Comparison of ENCODE assay signal across 14 cellular contexts in genomic region chr20:47788741-47789080, GRCh38. TPM values are rescaled to one million over a fixed set of nuclear protein-coding genes. Genes with fewer than 3 reads are reported as not detected.
DNase-seq lines count a peak whose midpoint lies in the region; ATAC-seq, FAIRE-seq and TF ChIP-seq lines count a peak whose summit lies in the region.
"Had no signal": no experiment of that assay in that cellular context is flagged by ENCODE, and none has a peak within 500 bp of the region (broad histone marks: within the 10 kb centered on the region; RNA-seq: fewer than 3 reads in every experiment).

No MANE protein-coding gene starts in this region.

- H3K36me3 Mint-ChIP-seq in neural crest cell (ENCODE audit: low read depth) (no peaks in the 10 kb centered on the region), T-helper 17 cell (ENCODE audit: low read depth) (peaks cover 6% of the 10 kb centered on the region)

- CTCF ChIA-PET in RWPE1 (lab: Yijun Ruan, JAX): interaction anchor here (0.9 kb wide), 1 partner anchor 400 kb away, joined by 3 read pairs; no protein-coding TSS in a partner anchor

- ATAC-seq in T-helper 17 cell: no peak
- ATAC-seq: A549 had no signal

- H3K4me1 Mint-ChIP-seq in neural crest cell (peaks cover 66% of the 10 kb centered on the region), T-helper 17 cell (peaks cover 12% of the 10 kb centered on the region)

- no peaks in the 10 kb centered on the region for H3K27me3 ChIP-seq in vagina
- H3K27me3 ChIP-seq: BE2C had no signal

- H3K36me3 ChIP-seq in kidney (ENCODE audit: control insufficient read depth in 1 of 2, insufficient read depth in 2 of 2, low read length in 2 of 2) (no peaks in the 10 kb centered on the region), vagina (no peaks in the 10 kb centered on the region)
- H3K36me3 ChIP-seq: BE2C had no signal

- H3K9me3 ChIP-seq in kidney (ENCODE audit: control insufficient read depth in 1 of 2, low read length in 2 of 2): no peaks in the 10 kb centered on the region
- no peaks in the 10 kb centered on the region for H3K9me3 ChIP-seq in vagina
- no peaks in the 10 kb centered on the region for H3K9me3 ChIP-seq in T-helper 17 cell (ENCODE audit: control insufficient read depth, low read length, poor library complexity, severe bottlenecking)
- H3K9me3 ChIP-seq: A549, BE2C had no signal

- POLR2A ChIA-PET in RWPE1 (lab: Yijun Ruan, JAX; ENCODE audit: low non-redundant PET): no interaction called here

- no peak overlapping the region for H3K9ac ChIP-seq in kidney (ENCODE audit: low read length in 2 of 2)

- no peak overlapping the region for H3K4me3 ChIP-seq in kidney (ENCODE audit: low read length in 2 of 2)
- no peak overlapping the region for H3K4me3 ChIP-seq in vagina
- H3K4me3 ChIP-seq: A549 had no signal

- H3K27ac Mint-ChIP-seq in neural crest cell (ENCODE audit: unreplicated experiment) (peak overlapping the region; percentile 2), T-helper 17 cell (no peak overlapping the region)

- H3K4me3 Mint-ChIP-seq in neural crest cell: peak overlapping the region; percentile 69
- H3K4me3 Mint-ChIP-seq in T-helper 17 cell: no peak overlapping the region

- no peaks in the 10 kb centered on the region for H3K9me3 Mint-ChIP-seq in neural crest cell
- H3K9me3 Mint-ChIP-seq: CD4-positive, alpha-beta memory T cell had no signal

- H3K27me3 Mint-ChIP-seq in neural crest cell (ENCODE audit: low read depth) (peaks cover 21% of the 10 kb centered on the region), T-helper 17 cell (peaks cover 63% of the 10 kb centered on the region)

- no peak for TF ChIP-seq POLR2A in vagina (IDR thresholded peaks at IDR 0.05)

- H3K27ac ChIP-seq in RWPE1: peak overlapping the region; percentile 98
- H3K27ac ChIP-seq in kidney (ENCODE audit: low read depth in 2 of 2, low read length in 2 of 2): no peak overlapping the region
- H3K27ac ChIP-seq in vagina: peak overlapping the region; percentile 53
- H3K27ac ChIP-seq: A549, C4-2B had no signal

- TF ChIP-seq CTCF in RWPE1 (conservative IDR thresholded peaks at IDR 0.05; ENCODE audit: low read depth) (no peak), kidney (IDR thresholded peaks at IDR 0.05; ENCODE audit: borderline replicate concordance, extremely low read depth, insufficient read depth) (no peak), neural crest cell (conservative IDR thresholded peaks at IDR 0.05) (no peak), vagina (IDR thresholded peaks at IDR 0.05) (no peak)

- FAIRE-seq in kidney (lab: Jason Lieb, UNC): no peak
- FAIRE-seq: A549, G401.6, GM12891 had no signal

- DNase-seq in RWPE1 (ENCODE audit: low spot score) (no peak), kidney (peak; percentile 59), neural crest cell (ENCODE audit: low read depth, low spot score) (no peak), vagina (ENCODE audit: extremely low spot score in 2 of 2) (no peak), hippocampal formation (lab: John Stamatoyannopoulos, UW) (no peak), amygdala (lab: John Stamatoyannopoulos, UW) (no peak), T-helper 17 cell (no peak)
- DNase-seq: BE2C; CD4-positive, alpha-beta memory T cell; HCEC 1CT had no signal

- H3K4me1 ChIP-seq in kidney (ENCODE audit: control insufficient read depth in 1 of 2, insufficient read depth in 1 of 2, low read depth in 1 of 2, low read length in 2 of 2): peaks cover 0 to 7% of the 10 kb centered on the region in 2 donors
- peaks cover 53% of the 10 kb centered on the region for H3K4me1 ChIP-seq in vagina

- intact Hi-C loops in kidney (cut with DNase I): loop anchor here (10.0 kb wide), 1 partner anchor 826 kb away; no protein-coding TSS in a partner anchor
- intact Hi-C loops in vagina (cut with DNase I): loop anchor here (5.0 to 10.0 kb wide), 4 partner anchors 64 to 834 kb away; no protein-coding TSS in a partner anchor

RNA-seq across cellular contexts. Expression of gene SULF2, which starts 3.4 kb away (rescaled TPM):
- total RNA-seq in kidney (257 TPM), neural crest cell (18.5 and 22.9 TPM in 2 replicates), vagina (157 TPM), T-helper 17 cell (1 to 10 TPM; 4.2 to 6.5 TPM)
- polyA plus RNA-seq in kidney (ENCODE audit: insufficient read depth, low read depth, low replicate concordance): 85.1 TPM

Comparison
In these comparisons a context has a peak if more than half of its experiments do, and no peak if none do; other contexts are left out.
1. H3K27ac ChIP-seq: peak in RWPE1 (single experiment) and vagina (single experiment); none in kidney (0 of 2).